Comparison of ENCODE assay signal across 10 cellular contexts in genomic region chr10:5887641-5888040, GRCh38. TPM values are rescaled to one million over a fixed set of nuclear protein-coding genes. Genes with fewer than 3 reads are reported as not detected.
A peak's percentile ranks its signal among the peaks of the same experiment; 100 is the strongest.
DNase-seq lines count a peak whose midpoint lies in the region; ATAC-seq, FAIRE-seq and TF ChIP-seq lines count a peak whose summit lies in the region.
"Had no signal": no experiment of that assay in that cellular context is flagged by ENCODE, and none has a peak within 500 bp of the region (broad histone marks: within the 10 kb centered on the region; RNA-seq: fewer than 3 reads in every experiment).

No MANE protein-coding gene starts in this region.

- no peak for ATAC-seq in naive thymus-derived CD4-positive, alpha-beta T cell

- peaks cover 4% of the 10 kb centered on the region for H3K36me3 ChIP-seq in Caco-2 (ENCODE audit: control insufficient read depth, insufficient read depth, low read length)
- H3K36me3 ChIP-seq in naive thymus-derived CD4-positive, alpha-beta T cell (ENCODE audit: control insufficient read depth in 2 of 3, insufficient read depth in 3 of 3, low read length in 3 of 3) = peaks cover 0 to 25% (median 3%) of the 10 kb centered on the region in 3 experiments

- no peak for FAIRE-seq in GM12892 (lab: Jason Lieb, UNC)

- intact Hi-C loops in Caco-2 (cut with micrococcal nuclease; ENCODE audit: unreplicated experiment) = no loop called here
- intact Hi-C loops in activated T-helper 1 cell treated with anti-CD3 and anti-CD28 coated beads, Interleukin-12 subunit alpha, Interleukin-12 subunit beta, Interleukin-2, Interleukin-4 antibody, amounts not matched to agents 30 ng/mL and 10 ng/mL and 1 ng/mL, durations not matched to agents 14 hours and 24 hours and 36 hours (cut with micrococcal nuclease) = loop anchor here (2.0 to 5.0 kb wide), 3 partner anchors 123 to 440 kb away; partner anchors contain the start of gene RBM17
- intact Hi-C loops in naive thymus-derived CD4-positive, alpha-beta T cell (cut with micrococcal nuclease) = loop anchor here (2.0 to 5.0 kb wide), 4 partner anchors 89 to 440 kb away; partner anchors contain the start of genes IL15RA (in 1 of the 2), PFKFB3 (in 1 of the 2) and TASOR2 (in 1 of the 2)
- intact Hi-C loops in activated naive CD4-positive, alpha-beta T cell treated with anti-CD3 and anti-CD28 coated beads for 36 hours (cut with micrococcal nuclease) = loop anchor here (2.0 kb wide), 1 partner anchor 201 kb away; the partner anchor contains the start of gene RBM17

- H3K27me3 Mint-ChIP-seq in Caco-2 (ENCODE audit: insufficient read depth, unreplicated experiment) = no peaks in the 10 kb centered on the region
- no peaks in the 10 kb centered on the region for H3K27me3 Mint-ChIP-seq in activated T-helper 1 cell treated with anti-CD3 and anti-CD28 coated beads, Interleukin-12 subunit alpha, Interleukin-12 subunit beta, Interleukin-2, Interleukin-4 antibody, amounts not matched to agents 30 ng/mL and 10 ng/mL and 1 ng/mL, durations not matched to agents 14 hours and 24 hours and 36 hours (ENCODE audit: insufficient read depth)
- no peaks in the 10 kb centered on the region for H3K27me3 Mint-ChIP-seq in naive thymus-derived CD4-positive, alpha-beta T cell
- no peaks in the 10 kb centered on the region for H3K27me3 Mint-ChIP-seq in activated naive CD4-positive, alpha-beta T cell treated with anti-CD3 and anti-CD28 coated beads for 36 hours (ENCODE audit: low read depth)
- H3K27me3 Mint-ChIP-seq: dendritic cell treated with granulocyte-macrophage colony-stimulating factor and Interleukin-4, amounts not matched to agents 40 ng/mL and 50 ng/mL, for 4 days had no signal

- peaks cover 72% of the 10 kb centered on the region for H3K36me3 Mint-ChIP-seq in Caco-2 (ENCODE audit: insufficient read depth, unreplicated experiment)
- peaks cover 19% of the 10 kb centered on the region for H3K36me3 Mint-ChIP-seq in activated T-helper 1 cell treated with anti-CD3 and anti-CD28 coated beads, Interleukin-12 subunit alpha, Interleukin-12 subunit beta, Interleukin-2, Interleukin-4 antibody, amounts not matched to agents 30 ng/mL and 10 ng/mL and 1 ng/mL, durations not matched to agents 14 hours and 24 hours and 36 hours (ENCODE audit: low read depth)
- peaks cover 3 to 27% (median 16%) of the 10 kb centered on the region in 5 donors for H3K36me3 Mint-ChIP-seq in naive thymus-derived CD4-positive, alpha-beta T cell
- H3K36me3 Mint-ChIP-seq in activated naive CD4-positive, alpha-beta T cell treated with anti-CD3 and anti-CD28 coated beads for 36 hours (ENCODE audit: low read depth) = peaks cover 27% of the 10 kb centered on the region

- H3K27me3 ChIP-seq in Caco-2 (replicated peaks; ENCODE audit: control insufficient read depth, insufficient read depth, low read length) = no peaks in the 10 kb centered on the region
- no peaks in the 10 kb centered on the region for H3K27me3 ChIP-seq in naive thymus-derived CD4-positive, alpha-beta T cell (ENCODE audit: control insufficient read depth in 2 of 2, insufficient read depth in 2 of 2, low read length in 2 of 2)

- H3K9me3 Mint-ChIP-seq in Caco-2 (ENCODE audit: unreplicated experiment) = no peaks in the 10 kb centered on the region
- H3K9me3 Mint-ChIP-seq in activated T-helper 1 cell treated with anti-CD3 and anti-CD28 coated beads, Interleukin-12 subunit alpha, Interleukin-12 subunit beta, Interleukin-2, Interleukin-4 antibody, amounts not matched to agents 30 ng/mL and 10 ng/mL and 1 ng/mL, durations not matched to agents 14 hours and 24 hours and 36 hours = no peaks in the 10 kb centered on the region
- no peaks in the 10 kb centered on the region for H3K9me3 Mint-ChIP-seq in naive thymus-derived CD4-positive, alpha-beta T cell
- H3K9me3 Mint-ChIP-seq in activated naive CD4-positive, alpha-beta T cell treated with anti-CD3 and anti-CD28 coated beads for 36 hours = no peaks in the 10 kb centered on the region
- H3K9me3 Mint-ChIP-seq: dendritic cell treated with granulocyte-macrophage colony-stimulating factor and Interleukin-4, amounts not matched to agents 40 ng/mL and 50 ng/mL, for 4 days had no signal

- TF ChIP-seq CTCF in AG10803 (conservative IDR thresholded peaks at IDR 0.05; ENCODE audit: low read length) (no peak), Caco-2 (IDR thresholded peaks at IDR 0.05; ENCODE audit: insufficient read depth in 1 of 2, low read depth in 1 of 2, low read length in 1 of 2, severe bottlenecking in 1 of 2, unreplicated experiment in 1 of 2) (no peak)

- H3K4me3 Mint-ChIP-seq in Caco-2 (ENCODE audit: unreplicated experiment) = peak overlapping the region; percentile 85
- peak overlapping the region; percentile 91 for H3K4me3 Mint-ChIP-seq in activated T-helper 1 cell treated with anti-CD3 and anti-CD28 coated beads, Interleukin-12 subunit alpha, Interleukin-12 subunit beta, Interleukin-2, Interleukin-4 antibody, amounts not matched to agents 30 ng/mL and 10 ng/mL and 1 ng/mL, durations not matched to agents 14 hours and 24 hours and 36 hours
- H3K4me3 Mint-ChIP-seq in naive thymus-derived CD4-positive, alpha-beta T cell = peak overlapping the region in 8 of 10 donors; percentile 88 to 97 (median 92)
- no peak overlapping the region for H3K4me3 Mint-ChIP-seq in activated naive CD4-positive, alpha-beta T cell treated with anti-CD3 and anti-CD28 coated beads for 36 hours

- DNase-seq in AG10803 (ENCODE audit: low read depth) (no peak), Caco-2 (no peak), GM12892 (ENCODE audit: insufficient read length) (no peak), SIG-M5 treated with dmso at 0.1 percent for 504 hours (lab: John Stamatoyannopoulos, UW; ENCODE audit: unreplicated experiment) (no peak), EL (no peak)
- DNase-seq in activated T-helper 1 cell treated with anti-CD3 and anti-CD28 coated beads, Interleukin-12 subunit alpha, Interleukin-12 subunit beta, Interleukin-2, Interleukin-4 antibody, amounts not matched to agents 30 ng/mL and 10 ng/mL and 1 ng/mL, durations not matched to agents 14 hours and 24 hours and 36 hours (ENCODE audit: low spot score) = no peak
- DNase-seq in naive thymus-derived CD4-positive, alpha-beta T cell = no peak
- no peak for DNase-seq in activated naive CD4-positive, alpha-beta T cell treated with anti-CD3 and anti-CD28 coated beads for 36 hours
- DNase-seq: SW 1271 had no signal

- no peaks in the 10 kb centered on the region for H3K9me3 ChIP-seq in Caco-2
- no peaks in the 10 kb centered on the region for H3K9me3 ChIP-seq in naive thymus-derived CD4-positive, alpha-beta T cell (ENCODE audit: control insufficient read depth in 2 of 3, low read length in 3 of 3)

- peaks cover 7% of the 10 kb centered on the region; the same call in 1 of the 2 replicates for H3K4me1 ChIP-seq in Caco-2
- H3K4me1 ChIP-seq in naive thymus-derived CD4-positive, alpha-beta T cell (ENCODE audit: control insufficient read depth in 2 of 2, insufficient read depth in 2 of 2, low read length in 2 of 2) = peaks cover 11 to 12% of the 10 kb centered on the region in 2 donors

- peaks cover 18% of the 10 kb centered on the region for H3K4me1 Mint-ChIP-seq in Caco-2 (ENCODE audit: low read depth, unreplicated experiment)
- peaks cover 39% of the 10 kb centered on the region for H3K4me1 Mint-ChIP-seq in activated T-helper 1 cell treated with anti-CD3 and anti-CD28 coated beads, Interleukin-12 subunit alpha, Interleukin-12 subunit beta, Interleukin-2, Interleukin-4 antibody, amounts not matched to agents 30 ng/mL and 10 ng/mL and 1 ng/mL, durations not matched to agents 14 hours and 24 hours and 36 hours (ENCODE audit: low read depth)
- H3K4me1 Mint-ChIP-seq in naive thymus-derived CD4-positive, alpha-beta T cell = peaks cover 25 to 47% (median 40%) of the 10 kb centered on the region in 7 donors
- peaks cover 39% of the 10 kb centered on the region for H3K4me1 Mint-ChIP-seq in activated naive CD4-positive, alpha-beta T cell treated with anti-CD3 and anti-CD28 coated beads for 36 hours (ENCODE audit: low read depth)

- no TSS peak for BruUV-seq in Caco-2 (replicated peaks; lab: Mats Ljungman, UMichigan)

- H3K27ac Mint-ChIP-seq in Caco-2 (ENCODE audit: unreplicated experiment) = no peak overlapping the region
- H3K27ac Mint-ChIP-seq in activated T-helper 1 cell treated with anti-CD3 and anti-CD28 coated beads, Interleukin-12 subunit alpha, Interleukin-12 subunit beta, Interleukin-2, Interleukin-4 antibody, amounts not matched to agents 30 ng/mL and 10 ng/mL and 1 ng/mL, durations not matched to agents 14 hours and 24 hours and 36 hours = no peak overlapping the region
- H3K27ac Mint-ChIP-seq in naive thymus-derived CD4-positive, alpha-beta T cell = peak overlapping the region in 1 of 9 donors; percentile 28
- no peak overlapping the region for H3K27ac Mint-ChIP-seq in activated naive CD4-positive, alpha-beta T cell treated with anti-CD3 and anti-CD28 coated beads for 36 hours

- no peak for TF ChIP-seq POLR2A in GM12892 (IDR thresholded peaks at IDR 0.05; ENCODE audit: low read depth, low read length)

- H3K27ac ChIP-seq in naive thymus-derived CD4-positive, alpha-beta T cell (ENCODE audit: low read depth, low read length) = no peak overlapping the region

- CTCF ChIA-PET in Caco-2 (lab: Charles Lee) = no interaction called here
- CTCF ChIA-PET in naive thymus-derived CD4-positive, alpha-beta T cell (lab: Charles Lee) = interaction anchor here (1.3 to 2.4 kb wide), 2 partner anchors 11 to 14 kb away, joined by 3 to 8 read pairs; no protein-coding TSS in a partner anchor
- CTCF ChIA-PET in activated naive CD4-positive, alpha-beta T cell treated with anti-CD3 and anti-CD28 coated beads for 36 hours (lab: Charles Lee) = interaction anchor here (0.6 to 4.1 kb wide), 4 partner anchors 8 to 72 kb away, joined by 4 to 16 read pairs (median 4); no protein-coding TSS in a partner anchor

- POLR2A ChIA-PET in Caco-2 (lab: Charles Lee) = interaction anchor here (3.3 kb wide), 1 partner anchor 74 kb away, joined by 109 read pairs; the partner anchor contains the start of gene GDI2
- POLR2A ChIA-PET in naive thymus-derived CD4-positive, alpha-beta T cell (lab: Charles Lee) = interaction anchor here (0.6 to 1.5 kb wide), 4 partner anchors 13 to 253 kb away, joined by 3 to 4 read pairs (median 3); partner anchors contain the start of gene GDI2

- H3K4me3 ChIP-seq in AG10803 (ENCODE audit: low read length) (peak overlapping the region; percentile 74; the same call in 1 of the 2 replicates), Caco-2 (ENCODE audit: low read depth, low read length) (peak overlapping the region; percentile 93; the same call in 1 of the 2 replicates)
- H3K4me3 ChIP-seq in naive thymus-derived CD4-positive, alpha-beta T cell (ENCODE audit: low read length) = no peak overlapping the region

RNA-seq across cellular contexts. Expression of gene ANKRD16, which starts 2.1 kb away (rescaled TPM):
- total RNA-seq in Caco-2 (2022) = 17.4 and 20.2 TPM in 2 replicates
- total RNA-seq in activated T-helper 1 cell treated with anti-CD3 and anti-CD28 coated beads, Interleukin-12 subunit alpha, Interleukin-12 subunit beta, Interleukin-2, Interleukin-4 antibody, amounts not matched to agents 30 ng/mL and 10 ng/mL and 1 ng/mL, durations not matched to agents 14 hours and 24 hours and 36 hours = 11.3 and 12.4 TPM in 2 replicates
- 1 to 10 TPM; 4.6 to 9.8 (median 7.2) TPM for total RNA-seq in naive thymus-derived CD4-positive, alpha-beta T cell
- polyA plus RNA-seq in naive thymus-derived CD4-positive, alpha-beta T cell = 1 to 10 TPM; 6.2 to 7.0 TPM
- 3.7 TPM for polyA plus RNA-seq in GM12892 (2012; ENCODE audit: missing spikeins)
- 1 to 10 TPM; 3.6 to 3.9 TPM for total RNA-seq in activated naive CD4-positive, alpha-beta T cell treated with anti-CD3 and anti-CD28 coated beads for 36 hours

RNA-seq across cellular contexts. Expression of gene FBH1, which starts 2.4 kb away (rescaled TPM):
- total RNA-seq in Caco-2 (2022) = 83.3 and 96.1 TPM in 2 replicates
- 66.9 and 70.6 TPM in 2 replicates for total RNA-seq in activated T-helper 1 cell treated with anti-CD3 and anti-CD28 coated beads, Interleukin-12 subunit alpha, Interleukin-12 subunit beta, Interleukin-2, Interleukin-4 antibody, amounts not matched to agents 30 ng/mL and 10 ng/mL and 1 ng/mL, durations not matched to agents 14 hours and 24 hours and 36 hours
- total RNA-seq in naive thymus-derived CD4-positive, alpha-beta T cell = 100 to 1,000 TPM in 2 of 5 experiments, 10 to 100 TPM in 3; 64.8 to 105 (median 78.6) TPM
- 10 to 100 TPM; 59.9 to 96.4 TPM for polyA plus RNA-seq in naive thymus-derived CD4-positive, alpha-beta T cell
- polyA plus RNA-seq in GM12892 (2012; ENCODE audit: missing spikeins) = 36.3 TPM
- 10 to 100 TPM; 40.4 to 42.7 TPM for total RNA-seq in activated naive CD4-positive, alpha-beta T cell treated with anti-CD3 and anti-CD28 coated beads for 36 hours
